Comparison of ENCODE assay signal across 12 cellular contexts in the genomic region with DNA sequence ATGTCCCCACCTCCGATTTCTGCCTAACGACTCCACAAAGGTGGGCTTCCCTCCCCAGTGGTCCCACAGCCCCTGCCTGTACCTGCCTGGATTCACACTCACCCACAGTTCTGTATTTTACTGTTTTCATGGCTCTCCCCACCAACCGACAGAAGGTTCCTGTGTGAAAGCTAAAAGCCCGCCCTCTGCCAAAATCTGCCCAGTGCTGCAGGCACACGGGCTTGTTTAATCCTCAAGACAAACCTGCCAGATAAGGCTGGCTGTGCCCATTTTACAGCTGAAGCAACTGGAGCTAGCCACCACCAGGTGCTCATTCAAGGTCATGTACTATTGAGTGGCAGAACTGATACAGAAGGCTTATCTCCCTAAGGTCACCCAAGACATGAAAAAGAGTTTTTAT.
DNase-seq lines count a peak whose midpoint lies in the region; ATAC-seq, FAIRE-seq and TF ChIP-seq lines count a peak whose summit lies in the region.
"Had no signal": no experiment of that assay in that cellular context is flagged by ENCODE, and none has a peak within 500 bp of the region (broad histone marks: within the 10 kb centered on the region; RNA-seq: fewer than 3 reads in every experiment).

No MANE protein-coding gene starts in this region.

- peak; percentile 55 for FAIRE-seq in GM19239 (lab: Jason Lieb, UNC)

- no peaks in the 10 kb centered on the region for H3K9me3 Mint-ChIP-seq in CD4-positive, alpha-beta memory T cell
- no peaks in the 10 kb centered on the region for H3K9me3 Mint-ChIP-seq in activated CD4-positive, alpha-beta T cell treated with anti-CD3 and anti-CD28 coated beads, Interleukin-2, amount 10 ng/mL, durations not matched to agents 24 days and 14 days
- H3K9me3 Mint-ChIP-seq in effector memory CD8-positive, alpha-beta T cell = no peaks in the 10 kb centered on the region
- H3K9me3 Mint-ChIP-seq: nephron had no signal

- peaks cover 0 to 1% of the 10 kb centered on the region in 2 donors for H3K36me3 Mint-ChIP-seq in CD4-positive, alpha-beta memory T cell
- peaks cover 14% of the 10 kb centered on the region for H3K36me3 Mint-ChIP-seq in activated CD4-positive, alpha-beta T cell treated with anti-CD3 and anti-CD28 coated beads, Interleukin-2, amount 10 ng/mL, durations not matched to agents 24 days and 14 days (ENCODE audit: low read depth)
- peaks cover 13% of the 10 kb centered on the region for H3K36me3 Mint-ChIP-seq in effector memory CD8-positive, alpha-beta T cell (ENCODE audit: insufficient read depth)

- H3K9me3 ChIP-seq in CD4-positive, alpha-beta memory T cell (ENCODE audit: control insufficient read depth in 1 of 2, low read length in 2 of 2) = no peaks in the 10 kb centered on the region
- no peaks in the 10 kb centered on the region for H3K9me3 ChIP-seq in gastroesophageal sphincter
- H3K9me3 ChIP-seq: esophagus muscularis mucosa had no signal

- no peak for TF ChIP-seq CTCF in gastroesophageal sphincter (IDR thresholded peaks at IDR 0.05)

- POLR2A ChIA-PET in CD4-positive, alpha-beta memory T cell (lab: Charles Lee; ENCODE audit: partially characterized antibody) = interaction anchor here (0.9 to 6.3 kb wide), 11 partner anchors 12 to 369 kb away, joined by 3 to 35 read pairs (median 6); no protein-coding TSS in a partner anchor

- peaks cover 87% of the 10 kb centered on the region for H3K4me1 ChIP-seq in CD4-positive, alpha-beta memory T cell (ENCODE audit: insufficient read depth, low read length)
- H3K4me1 ChIP-seq in gastroesophageal sphincter = peaks cover 0 to 13% (median 0%) of the 10 kb centered on the region in 3 donors

- peak overlapping the region in 6 of 8 donors; percentile 24 to 78 (median 53) for H3K4me3 Mint-ChIP-seq in CD4-positive, alpha-beta memory T cell
- H3K4me3 Mint-ChIP-seq in activated CD4-positive, alpha-beta T cell treated with anti-CD3 and anti-CD28 coated beads, Interleukin-2, amount 10 ng/mL, durations not matched to agents 24 days and 14 days = peak overlapping the region; percentile 64
- H3K4me3 Mint-ChIP-seq in effector memory CD8-positive, alpha-beta T cell = peak overlapping the region; percentile 61 to 78
- H3K4me3 Mint-ChIP-seq: nephron had no signal

- no peak for TF ChIP-seq POLR2A in gastroesophageal sphincter (IDR thresholded peaks at IDR 0.05)

- DNase-seq in CD4-positive, alpha-beta memory T cell = peak in 2 of 5 donors; percentile 28
- DNase-seq in GM19239 (ENCODE audit: insufficient read length, low spot score) = no peak
- DNase-seq in activated CD4-positive, alpha-beta T cell treated with anti-CD3 and anti-CD28 coated beads, Interleukin-2, amount 10 ng/mL, durations not matched to agents 24 days and 14 days = peak; percentile 71
- peak; percentile 40 to 47 (median 45) for DNase-seq in effector memory CD8-positive, alpha-beta T cell
- DNase-seq in OCI-M1 (lab: John Stamatoyannopoulos, UW) = no peak
- no peak for DNase-seq in COLO668 (lab: John Stamatoyannopoulos, UW; ENCODE audit: unreplicated experiment)
- DNase-seq in NCI-H69 (lab: John Stamatoyannopoulos, UW) = no peak
- DNase-seq: activated CD4-positive, CD25-positive, alpha-beta regulatory T cell treated with anti-CD3 and anti-CD28 coated beads, Interleukin-2, amount 50 U/mL, for 72 hours; NCI-H446 treated with DMSO at 0.1 percent for 48 hours had no signal

- no peak for TF ChIP-seq EP300 in gastroesophageal sphincter (IDR thresholded peaks at IDR 0.05)

- H3K36me3 ChIP-seq in CD4-positive, alpha-beta memory T cell (ENCODE audit: insufficient read depth, low read length) = no peaks in the 10 kb centered on the region
- no peaks in the 10 kb centered on the region for H3K36me3 ChIP-seq in gastroesophageal sphincter
- H3K36me3 ChIP-seq: esophagus muscularis mucosa had no signal

- H3K27me3 ChIP-seq in CD4-positive, alpha-beta memory T cell (ENCODE audit: insufficient read depth, low read length) = no peaks in the 10 kb centered on the region
- H3K27me3 ChIP-seq in gastroesophageal sphincter = no peaks in the 10 kb centered on the region
- H3K27me3 ChIP-seq: esophagus muscularis mucosa had no signal

- CTCF ChIA-PET in CD4-positive, alpha-beta memory T cell (lab: Charles Lee; ENCODE audit: partially characterized antibody) = interaction anchor here (0.5 to 2.9 kb wide), 11 partner anchors 12 to 230 kb away, joined by 3 to 14 read pairs (median 5); no protein-coding TSS in a partner anchor

- peaks cover 76 to 96% (median 84%) of the 10 kb centered on the region in 4 donors for H3K4me1 Mint-ChIP-seq in CD4-positive, alpha-beta memory T cell
- peaks cover 85% of the 10 kb centered on the region for H3K4me1 Mint-ChIP-seq in activated CD4-positive, alpha-beta T cell treated with anti-CD3 and anti-CD28 coated beads, Interleukin-2, amount 10 ng/mL, durations not matched to agents 24 days and 14 days
- H3K4me1 Mint-ChIP-seq in effector memory CD8-positive, alpha-beta T cell (ENCODE audit: low read depth in 2 of 2) = peaks cover 83 to 86% of the 10 kb centered on the region in 2 donors

- no peaks in the 10 kb centered on the region for H3K27me3 Mint-ChIP-seq in CD4-positive, alpha-beta memory T cell
- no peaks in the 10 kb centered on the region for H3K27me3 Mint-ChIP-seq in activated CD4-positive, alpha-beta T cell treated with anti-CD3 and anti-CD28 coated beads, Interleukin-2, amount 10 ng/mL, durations not matched to agents 24 days and 14 days
- no peaks in the 10 kb centered on the region for H3K27me3 Mint-ChIP-seq in effector memory CD8-positive, alpha-beta T cell

- ATAC-seq in effector memory CD8-positive, alpha-beta T cell (replicated peaks) = peak; percentile 43
- ATAC-seq in gastroesophageal sphincter = no peak

- no peak overlapping the region for H3K4me3 ChIP-seq in CD4-positive, alpha-beta memory T cell (ENCODE audit: low read length in 2 of 2)
- no peak overlapping the region for H3K4me3 ChIP-seq in gastroesophageal sphincter
- H3K4me3 ChIP-seq: esophagus muscularis mucosa had no signal

- intact Hi-C loops in CD4-positive, alpha-beta memory T cell (cut with micrococcal nuclease) = loop anchor here (5.0 kb wide), 1 partner anchor 233 kb away; no protein-coding TSS in a partner anchor
- intact Hi-C loops in activated CD4-positive, alpha-beta T cell treated with anti-CD3 and anti-CD28 coated beads, Interleukin-2, amount 10 ng/mL, durations not matched to agents 24 days and 14 days (cut with micrococcal nuclease) = no loop called here

- H3K27ac Mint-ChIP-seq in CD4-positive, alpha-beta memory T cell = peak overlapping the region; percentile 11 to 93 (median 89)
- peak overlapping the region; percentile 75 for H3K27ac Mint-ChIP-seq in activated CD4-positive, alpha-beta T cell treated with anti-CD3 and anti-CD28 coated beads, Interleukin-2, amount 10 ng/mL, durations not matched to agents 24 days and 14 days
- H3K27ac Mint-ChIP-seq in effector memory CD8-positive, alpha-beta T cell = peak overlapping the region; percentile 95 to 99
- H3K27ac Mint-ChIP-seq: nephron had no signal

- no peak overlapping the region for H3K27ac ChIP-seq in CD4-positive, alpha-beta memory T cell (ENCODE audit: low read depth, low read length)
- no peak overlapping the region for H3K27ac ChIP-seq in gastroesophageal sphincter
- H3K27ac ChIP-seq: esophagus muscularis mucosa had no signal

- WGBS in gastroesophageal sphincter (ENCODE audit: low coverage in 1 of 2), 2 donors = 70 to 72% methylated on average over 2 to 3 of the region's 5 CpGs

Comparison
In these comparisons a context has a peak if more than half of its experiments do, and no peak if none do; other contexts are left out.
1. DNase-seq: peak in activated CD4-positive, alpha-beta T cell treated with anti-CD3 and anti-CD28 coated beads, Interleukin-2, amount 10 ng/mL, durations not matched to agents 24 days and 14 days (single experiment) and effector memory CD8-positive, alpha-beta T cell (3 of 3); none in GM19239 (single experiment), OCI-M1 (single experiment), COLO668 (single experiment) and NCI-H69 (single experiment).
2. Peak in every context shown above with its lines, with median percentiles within 50 percentile points of each other: H3K27ac Mint-ChIP-seq and H3K4me3 Mint-ChIP-seq.